Comparison of ENCODE assay signal across 9 cellular contexts in genomic region chr6:30075094-30075986, GRCh38. TPM values are rescaled to one million over a fixed set of nuclear protein-coding genes. Genes with fewer than 3 reads are reported as not detected.
DNase-seq lines count a peak whose midpoint lies in the region; ATAC-seq, FAIRE-seq and TF ChIP-seq lines count a peak whose summit lies in the region.
"Had no signal": no experiment of that assay in that cellular context is flagged by ENCODE, and none has a peak within 500 bp of the region (broad histone marks: within the 10 kb centered on the region; RNA-seq: fewer than 3 reads in every experiment).

RNF39 (minus strand) TSS chr6:30075769; CDS start chr6:30075585, 184 bp downstream.

- peaks cover 83% of the 10 kb centered on the region for H3K27me3 Mint-ChIP-seq in activated naive CD8-positive, alpha-beta T cell treated with anti-CD3 and anti-CD28 coated beads, Interleukin-2, amount 10 ng/mL, durations not matched to agents 7 days and 5 days

- H3K27me3 ChIP-seq in thymus (ENCODE audit: control insufficient read depth, insufficient read depth), result peaks cover 55% of the 10 kb centered on the region

- H3K4me3 Mint-ChIP-seq in activated naive CD8-positive, alpha-beta T cell treated with anti-CD3 and anti-CD28 coated beads, Interleukin-2, amount 10 ng/mL, durations not matched to agents 7 days and 5 days, result peak within 1 kb of the TSS; percentile 50

- H3K4me1 ChIP-seq in kidney (ENCODE audit: control insufficient read depth in 1 of 2, insufficient read depth in 1 of 2, low read depth in 1 of 2, low read length in 2 of 2) (peaks cover 3 to 8% of the 10 kb centered on the region in 2 donors), thymus (ENCODE audit: control insufficient read depth, insufficient read depth, low read length) (no peaks in the 10 kb centered on the region)
- H3K4me1 ChIP-seq: HAP-1 had no signal

- H3K9me3 Mint-ChIP-seq in activated naive CD8-positive, alpha-beta T cell treated with anti-CD3 and anti-CD28 coated beads, Interleukin-2, amount 10 ng/mL, durations not matched to agents 7 days and 5 days, result no peaks in the 10 kb centered on the region

- H3K36me3 ChIP-seq in kidney (ENCODE audit: control insufficient read depth in 1 of 2, insufficient read depth in 2 of 2, low read length in 2 of 2) (no peaks in the 10 kb centered on the region), thymus (ENCODE audit: control insufficient read depth, insufficient read depth) (no peaks in the 10 kb centered on the region)
- H3K36me3 ChIP-seq: HAP-1 had no signal

- POLR2A ChIA-PET in AG04449 (lab: Yijun Ruan, JAX), result no interaction called here
- POLR2A ChIA-PET in activated naive CD8-positive, alpha-beta T cell treated with anti-CD3 and anti-CD28 coated beads, Interleukin-2, amount 10 ng/mL, durations not matched to agents 7 days and 5 days (lab: Charles Lee), result interaction anchor here (1.7 kb wide), 1 partner anchor 9 kb away, joined by 6 read pairs; the partner anchor contains the start of gene PPP1R11

- H3K9me3 ChIP-seq in kidney (ENCODE audit: control insufficient read depth in 1 of 2, low read length in 2 of 2), result no peaks in the 10 kb centered on the region
- H3K9me3 ChIP-seq in thymus (ENCODE audit: control insufficient read depth), result no peaks in the 10 kb centered on the region
- H3K9me3 ChIP-seq: HAP-1 had no signal

- H3K4me3 ChIP-seq in AG04449 (ENCODE audit: low read depth, low read length) (no peak within 1 kb of the TSS), HFF-Myc (replicated peaks; ENCODE audit: low read depth, low read length) (peak within 1 kb of the TSS; percentile 18), kidney (ENCODE audit: low read length in 2 of 2) (peak within 1 kb of the TSS in 1 of 2 donors; percentile 21), thymus (ENCODE audit: low read length) (peak within 1 kb of the TSS; percentile 37)
- H3K4me3 ChIP-seq: HAP-1 had no signal

- H3K36me3 Mint-ChIP-seq in activated naive CD8-positive, alpha-beta T cell treated with anti-CD3 and anti-CD28 coated beads, Interleukin-2, amount 10 ng/mL, durations not matched to agents 7 days and 5 days, result peaks cover 13% of the 10 kb centered on the region

- H3K27ac ChIP-seq in kidney (ENCODE audit: low read depth in 2 of 2, low read length in 2 of 2) (no peak within 1 kb of the TSS), thymus (ENCODE audit: low read depth) (peak within 1 kb of the TSS; percentile 76)

- 5% methylated on average over 71 of the region's 71 CpGs for WGBS in thymus

- peak within 1 kb of the TSS; percentile 27 for H3K27ac Mint-ChIP-seq in activated naive CD8-positive, alpha-beta T cell treated with anti-CD3 and anti-CD28 coated beads, Interleukin-2, amount 10 ng/mL, durations not matched to agents 7 days and 5 days

- intact Hi-C loops in kidney (cut with DNase I), result no loop called here

- FAIRE-seq in kidney (lab: Jason Lieb, UNC), result no peak

- CTCF ChIA-PET in AG04449 (lab: Yijun Ruan, JAX), result no interaction called here

- TF ChIP-seq CTCF in AG04449 (IDR thresholded peaks at IDR 0.05; ENCODE audit: insufficient read depth, low read length, missing control alignments), result peak; percentile 18
- peak; percentile 50 for TF ChIP-seq CTCF in HFF-Myc (IDR thresholded peaks at IDR 0.05; ENCODE audit: low read depth, low read length, missing control alignments)
- TF ChIP-seq CTCF in kidney (IDR thresholded peaks at IDR 0.05; ENCODE audit: borderline replicate concordance, extremely low read depth, insufficient read depth), result no peak

- no peak for DNase-seq in AG04449 (ENCODE audit: low read depth, low spot score)
- DNase-seq in HFF-Myc (ENCODE audit: extremely low read depth, low read depth), result no peak
- DNase-seq in activated naive CD8-positive, alpha-beta T cell treated with anti-CD3 and anti-CD28 coated beads, Interleukin-2, amount 10 ng/mL, durations not matched to agents 7 days and 5 days, result peak; percentile 58
- DNase-seq in kidney, result peak; percentile 78
- no peak for DNase-seq in SIG-M5 treated with dmso at 0.1 percent for 504 hours (lab: John Stamatoyannopoulos, UW; ENCODE audit: unreplicated experiment)
- DNase-seq in NOMO-1 treated with DMSO at 0.1 percent for 48 hours (lab: John Stamatoyannopoulos, UW; ENCODE audit: unreplicated experiment), result no peak

- no peak for ATAC-seq in activated naive CD8-positive, alpha-beta T cell treated with anti-CD3 and anti-CD28 coated beads, Interleukin-2, amount 10 ng/mL, durations not matched to agents 7 days and 5 days (ENCODE audit: low read depth)
- no peak for ATAC-seq in GM18870 (IDR thresholded peaks at IDR 0.05; ENCODE audit: unreplicated experiment)

- no peak within 1 kb of the TSS for H3K9ac ChIP-seq in kidney (ENCODE audit: low read length in 2 of 2)

- H3K4me1 Mint-ChIP-seq in activated naive CD8-positive, alpha-beta T cell treated with anti-CD3 and anti-CD28 coated beads, Interleukin-2, amount 10 ng/mL, durations not matched to agents 7 days and 5 days, result peaks cover 34% of the 10 kb centered on the region

RNA-seq across cellular contexts. Expression of gene RNF39, which starts in this region (rescaled TPM):
- not detected for total RNA-seq in activated naive CD8-positive, alpha-beta T cell treated with anti-CD3 and anti-CD28 coated beads, Interleukin-2, amount 10 ng/mL, durations not matched to agents 7 days and 5 days
- total RNA-seq in kidney, result 1.3 TPM
- not detected for polyA plus RNA-seq in kidney (ENCODE audit: insufficient read depth, low read depth, low replicate concordance)
- polyA plus RNA-seq in thymus, result 2.0 TPM

Comparison
In these comparisons a context has a peak if more than half of its experiments do, and no peak if none do; other contexts are left out.
1. Peak in DNase-seq in activated naive CD8-positive, alpha-beta T cell treated with anti-CD3 and anti-CD28 coated beads, Interleukin-2, amount 10 ng/mL, durations not matched to agents 7 days and 5 days; RNA of the gene not detected or under 1 TPM.